ENCODE assay signal across 1 cellular context in the genomic region with DNA sequence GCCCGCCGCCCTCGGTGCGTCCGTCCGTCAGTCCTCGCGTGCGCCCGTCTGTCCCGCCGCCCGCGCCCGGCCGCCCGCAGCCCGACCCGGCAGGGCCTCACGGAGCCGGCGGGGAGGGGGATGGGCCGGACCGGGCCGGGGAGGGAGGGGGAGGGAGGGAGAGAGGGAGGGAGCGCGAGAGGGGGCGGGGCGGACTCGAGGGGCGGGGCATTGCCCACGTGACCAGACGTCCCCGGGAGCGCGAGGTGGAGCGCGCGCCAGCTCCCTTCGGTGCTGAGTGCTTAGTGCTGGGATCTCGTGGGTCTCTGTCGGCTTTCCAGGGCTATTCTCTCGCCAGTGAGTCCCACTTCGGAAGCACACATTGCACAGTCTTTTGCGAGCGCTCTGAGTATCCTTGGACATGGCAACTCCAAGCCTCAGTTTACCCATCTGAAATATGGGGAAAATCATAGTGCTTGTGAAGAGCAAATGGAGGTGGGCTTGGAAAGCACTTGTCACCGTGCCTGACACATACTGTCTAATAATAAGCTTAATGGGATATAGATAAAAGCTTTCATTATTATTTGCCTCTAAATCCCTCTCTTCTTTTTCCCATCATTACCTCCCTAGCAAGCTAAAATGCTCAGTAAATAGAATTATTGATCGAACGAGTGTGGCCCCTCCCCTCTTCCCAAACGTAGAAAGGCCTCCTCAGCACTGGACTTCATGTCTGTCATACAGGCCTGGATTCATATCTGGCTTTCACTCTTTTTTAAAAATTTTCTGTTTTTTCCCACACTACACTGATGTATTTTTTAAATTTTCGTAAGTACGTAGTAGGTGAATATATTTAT.
TF ChIP-seq lines count a peak whose summit lies in the region.

A gene (minus strand): TSS at position 122 of the 833 bp plus-strand sequence. CDS start 43,296 bp downstream, outside the sequence.

TF ChIP-seq in K562, 482 proteins besides CTCF, POLR2A, EP300 and RAD21 (continued from another document and continues in another):
- TF ChIP-seq, protein P1, sequence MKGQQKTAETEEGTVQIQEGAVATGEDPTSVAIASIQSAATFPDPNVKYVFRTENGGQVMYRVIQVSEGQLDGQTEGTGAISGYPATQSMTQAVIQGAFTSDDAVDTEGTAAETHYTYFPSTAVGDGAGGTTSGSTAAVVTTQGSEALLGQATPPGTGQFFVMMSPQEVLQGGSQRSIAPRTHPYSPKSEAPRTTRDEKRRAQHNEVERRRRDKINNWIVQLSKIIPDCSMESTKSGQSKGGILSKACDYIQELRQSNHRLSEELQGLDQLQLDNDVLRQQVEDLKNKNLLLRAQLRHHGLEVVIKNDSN (CRISPR knock-in tag; IDR thresholded peaks at IDR 0.05): peak; percentile 92
- TF ChIP-seq NCOA4 (IDR thresholded peaks at IDR 0.05; ENCODE audit: partially characterized antibody) (peak; percentile 9), ZNF274 (IDR thresholded peaks at IDR 0.05; ENCODE audit: borderline replicate concordance, low read depth, low read length) (no peak), SIN3B (IDR thresholded peaks at IDR 0.05; ENCODE audit: low read depth) (no peak), SP2 (IDR thresholded peaks at IDR 0.05; ENCODE audit: extremely low read depth, low read depth, low read length, poor library complexity, severe bottlenecking) (no peak), YBX1 (IDR thresholded peaks at IDR 0.05) (no peak), ZNF431 (CRISPR knock-in tag; IDR thresholded peaks at IDR 0.05) (no peak), SUPT5H (IDR thresholded peaks at IDR 0.05) (peak; percentile 86), ZNF146 (CRISPR knock-in tag; IDR thresholded peaks at IDR 0.05; ENCODE audit: unreplicated experiment) (no peak), MTF1 (CRISPR knock-in tag; IDR thresholded peaks at IDR 0.05; ENCODE audit: borderline replicate concordance) (no peak), GABPB2 (CRISPR knock-in tag; conservative IDR thresholded peaks at IDR 0.05) (no peak), BRD4 (IDR thresholded peaks at IDR 0.05) (no peak), TCFL5 (CRISPR knock-in tag; conservative IDR thresholded peaks at IDR 0.05) (no peak), HDGF (IDR thresholded peaks at IDR 0.05) (0 out of 2 replicates have a peak, but pooled peaks have one; percentile 70), NUFIP1 (IDR thresholded peaks at IDR 0.05; ENCODE audit: partially characterized antibody) (no peak), ARID1B (IDR thresholded peaks at IDR 0.05) (no peak), THRAP3 (IDR thresholded peaks at IDR 0.05; ENCODE audit: borderline replicate concordance) (no peak), ZNF121 (CRISPR knock-in tag; conservative IDR thresholded peaks at IDR 0.05) (no peak), KDM1A (IDR thresholded peaks at IDR 0.05) (peak; percentile 74 to 77), PML (IDR thresholded peaks at IDR 0.05; ENCODE audit: low read length) (peak; percentile 34; the same call in 1 of the 2 replicates)
- TF ChIP-seq, protein P2, sequence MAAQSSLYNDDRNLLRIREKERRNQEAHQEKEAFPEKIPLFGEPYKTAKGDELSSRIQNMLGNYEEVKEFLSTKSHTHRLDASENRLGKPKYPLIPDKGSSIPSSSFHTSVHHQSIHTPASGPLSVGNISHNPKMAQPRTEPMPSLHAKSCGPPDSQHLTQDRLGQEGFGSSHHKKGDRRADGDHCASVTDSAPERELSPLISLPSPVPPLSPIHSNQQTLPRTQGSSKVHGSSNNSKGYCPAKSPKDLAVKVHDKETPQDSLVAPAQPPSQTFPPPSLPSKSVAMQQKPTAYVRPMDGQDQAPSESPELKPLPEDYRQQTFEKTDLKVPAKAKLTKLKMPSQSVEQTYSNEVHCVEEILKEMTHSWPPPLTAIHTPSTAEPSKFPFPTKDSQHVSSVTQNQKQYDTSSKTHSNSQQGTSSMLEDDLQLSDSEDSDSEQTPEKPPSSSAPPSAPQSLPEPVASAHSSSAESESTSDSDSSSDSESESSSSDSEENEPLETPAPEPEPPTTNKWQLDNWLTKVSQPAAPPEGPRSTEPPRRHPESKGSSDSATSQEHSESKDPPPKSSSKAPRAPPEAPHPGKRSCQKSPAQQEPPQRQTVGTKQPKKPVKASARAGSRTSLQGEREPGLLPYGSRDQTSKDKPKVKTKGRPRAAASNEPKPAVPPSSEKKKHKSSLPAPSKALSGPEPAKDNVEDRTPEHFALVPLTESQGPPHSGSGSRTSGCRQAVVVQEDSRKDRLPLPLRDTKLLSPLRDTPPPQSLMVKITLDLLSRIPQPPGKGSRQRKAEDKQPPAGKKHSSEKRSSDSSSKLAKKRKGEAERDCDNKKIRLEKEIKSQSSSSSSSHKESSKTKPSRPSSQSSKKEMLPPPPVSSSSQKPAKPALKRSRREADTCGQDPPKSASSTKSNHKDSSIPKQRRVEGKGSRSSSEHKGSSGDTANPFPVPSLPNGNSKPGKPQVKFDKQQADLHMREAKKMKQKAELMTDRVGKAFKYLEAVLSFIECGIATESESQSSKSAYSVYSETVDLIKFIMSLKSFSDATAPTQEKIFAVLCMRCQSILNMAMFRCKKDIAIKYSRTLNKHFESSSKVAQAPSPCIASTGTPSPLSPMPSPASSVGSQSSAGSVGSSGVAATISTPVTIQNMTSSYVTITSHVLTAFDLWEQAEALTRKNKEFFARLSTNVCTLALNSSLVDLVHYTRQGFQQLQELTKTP (IDR thresholded peaks at IDR 0.05; ENCODE audit: low read depth in 1 of 2, partially characterized antibody in 2 of 2): peak in 1 of 2 experiments; percentile 35
- TF ChIP-seq, protein P3, sequence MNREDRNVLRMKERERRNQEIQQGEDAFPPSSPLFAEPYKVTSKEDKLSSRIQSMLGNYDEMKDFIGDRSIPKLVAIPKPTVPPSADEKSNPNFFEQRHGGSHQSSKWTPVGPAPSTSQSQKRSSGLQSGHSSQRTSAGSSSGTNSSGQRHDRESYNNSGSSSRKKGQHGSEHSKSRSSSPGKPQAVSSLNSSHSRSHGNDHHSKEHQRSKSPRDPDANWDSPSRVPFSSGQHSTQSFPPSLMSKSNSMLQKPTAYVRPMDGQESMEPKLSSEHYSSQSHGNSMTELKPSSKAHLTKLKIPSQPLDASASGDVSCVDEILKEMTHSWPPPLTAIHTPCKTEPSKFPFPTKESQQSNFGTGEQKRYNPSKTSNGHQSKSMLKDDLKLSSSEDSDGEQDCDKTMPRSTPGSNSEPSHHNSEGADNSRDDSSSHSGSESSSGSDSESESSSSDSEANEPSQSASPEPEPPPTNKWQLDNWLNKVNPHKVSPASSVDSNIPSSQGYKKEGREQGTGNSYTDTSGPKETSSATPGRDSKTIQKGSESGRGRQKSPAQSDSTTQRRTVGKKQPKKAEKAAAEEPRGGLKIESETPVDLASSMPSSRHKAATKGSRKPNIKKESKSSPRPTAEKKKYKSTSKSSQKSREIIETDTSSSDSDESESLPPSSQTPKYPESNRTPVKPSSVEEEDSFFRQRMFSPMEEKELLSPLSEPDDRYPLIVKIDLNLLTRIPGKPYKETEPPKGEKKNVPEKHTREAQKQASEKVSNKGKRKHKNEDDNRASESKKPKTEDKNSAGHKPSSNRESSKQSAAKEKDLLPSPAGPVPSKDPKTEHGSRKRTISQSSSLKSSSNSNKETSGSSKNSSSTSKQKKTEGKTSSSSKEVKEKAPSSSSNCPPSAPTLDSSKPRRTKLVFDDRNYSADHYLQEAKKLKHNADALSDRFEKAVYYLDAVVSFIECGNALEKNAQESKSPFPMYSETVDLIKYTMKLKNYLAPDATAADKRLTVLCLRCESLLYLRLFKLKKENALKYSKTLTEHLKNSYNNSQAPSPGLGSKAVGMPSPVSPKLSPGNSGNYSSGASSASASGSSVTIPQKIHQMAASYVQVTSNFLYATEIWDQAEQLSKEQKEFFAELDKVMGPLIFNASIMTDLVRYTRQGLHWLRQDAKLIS (CRISPR knock-in tag; IDR thresholded peaks at IDR 0.05): no peak
- TF ChIP-seq, protein P4, sequence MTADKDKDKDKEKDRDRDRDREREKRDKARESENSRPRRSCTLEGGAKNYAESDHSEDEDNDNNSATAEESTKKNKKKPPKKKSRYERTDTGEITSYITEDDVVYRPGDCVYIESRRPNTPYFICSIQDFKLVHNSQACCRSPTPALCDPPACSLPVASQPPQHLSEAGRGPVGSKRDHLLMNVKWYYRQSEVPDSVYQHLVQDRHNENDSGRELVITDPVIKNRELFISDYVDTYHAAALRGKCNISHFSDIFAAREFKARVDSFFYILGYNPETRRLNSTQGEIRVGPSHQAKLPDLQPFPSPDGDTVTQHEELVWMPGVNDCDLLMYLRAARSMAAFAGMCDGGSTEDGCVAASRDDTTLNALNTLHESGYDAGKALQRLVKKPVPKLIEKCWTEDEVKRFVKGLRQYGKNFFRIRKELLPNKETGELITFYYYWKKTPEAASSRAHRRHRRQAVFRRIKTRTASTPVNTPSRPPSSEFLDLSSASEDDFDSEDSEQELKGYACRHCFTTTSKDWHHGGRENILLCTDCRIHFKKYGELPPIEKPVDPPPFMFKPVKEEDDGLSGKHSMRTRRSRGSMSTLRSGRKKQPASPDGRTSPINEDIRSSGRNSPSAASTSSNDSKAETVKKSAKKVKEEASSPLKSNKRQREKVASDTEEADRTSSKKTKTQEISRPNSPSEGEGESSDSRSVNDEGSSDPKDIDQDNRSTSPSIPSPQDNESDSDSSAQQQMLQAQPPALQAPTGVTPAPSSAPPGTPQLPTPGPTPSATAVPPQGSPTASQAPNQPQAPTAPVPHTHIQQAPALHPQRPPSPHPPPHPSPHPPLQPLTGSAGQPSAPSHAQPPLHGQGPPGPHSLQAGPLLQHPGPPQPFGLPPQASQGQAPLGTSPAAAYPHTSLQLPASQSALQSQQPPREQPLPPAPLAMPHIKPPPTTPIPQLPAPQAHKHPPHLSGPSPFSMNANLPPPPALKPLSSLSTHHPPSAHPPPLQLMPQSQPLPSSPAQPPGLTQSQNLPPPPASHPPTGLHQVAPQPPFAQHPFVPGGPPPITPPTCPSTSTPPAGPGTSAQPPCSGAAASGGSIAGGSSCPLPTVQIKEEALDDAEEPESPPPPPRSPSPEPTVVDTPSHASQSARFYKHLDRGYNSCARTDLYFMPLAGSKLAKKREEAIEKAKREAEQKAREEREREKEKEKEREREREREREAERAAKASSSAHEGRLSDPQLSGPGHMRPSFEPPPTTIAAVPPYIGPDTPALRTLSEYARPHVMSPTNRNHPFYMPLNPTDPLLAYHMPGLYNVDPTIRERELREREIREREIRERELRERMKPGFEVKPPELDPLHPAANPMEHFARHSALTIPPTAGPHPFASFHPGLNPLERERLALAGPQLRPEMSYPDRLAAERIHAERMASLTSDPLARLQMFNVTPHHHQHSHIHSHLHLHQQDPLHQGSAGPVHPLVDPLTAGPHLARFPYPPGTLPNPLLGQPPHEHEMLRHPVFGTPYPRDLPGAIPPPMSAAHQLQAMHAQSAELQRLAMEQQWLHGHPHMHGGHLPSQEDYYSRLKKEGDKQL (CRISPR knock-in tag; IDR thresholded peaks at IDR 0.05; ENCODE audit: borderline replicate concordance): no peak
- TF ChIP-seq, protein P5, sequence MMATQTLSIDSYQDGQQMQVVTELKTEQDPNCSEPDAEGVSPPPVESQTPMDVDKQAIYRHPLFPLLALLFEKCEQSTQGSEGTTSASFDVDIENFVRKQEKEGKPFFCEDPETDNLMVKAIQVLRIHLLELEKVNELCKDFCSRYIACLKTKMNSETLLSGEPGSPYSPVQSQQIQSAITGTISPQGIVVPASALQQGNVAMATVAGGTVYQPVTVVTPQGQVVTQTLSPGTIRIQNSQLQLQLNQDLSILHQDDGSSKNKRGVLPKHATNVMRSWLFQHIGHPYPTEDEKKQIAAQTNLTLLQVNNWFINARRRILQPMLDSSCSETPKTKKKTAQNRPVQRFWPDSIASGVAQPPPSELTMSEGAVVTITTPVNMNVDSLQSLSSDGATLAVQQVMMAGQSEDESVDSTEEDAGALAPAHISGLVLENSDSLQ (IDR thresholded peaks at IDR 0.05): no peak; the same call in 1 of the 2 replicates
- TF ChIP-seq, protein P6, sequence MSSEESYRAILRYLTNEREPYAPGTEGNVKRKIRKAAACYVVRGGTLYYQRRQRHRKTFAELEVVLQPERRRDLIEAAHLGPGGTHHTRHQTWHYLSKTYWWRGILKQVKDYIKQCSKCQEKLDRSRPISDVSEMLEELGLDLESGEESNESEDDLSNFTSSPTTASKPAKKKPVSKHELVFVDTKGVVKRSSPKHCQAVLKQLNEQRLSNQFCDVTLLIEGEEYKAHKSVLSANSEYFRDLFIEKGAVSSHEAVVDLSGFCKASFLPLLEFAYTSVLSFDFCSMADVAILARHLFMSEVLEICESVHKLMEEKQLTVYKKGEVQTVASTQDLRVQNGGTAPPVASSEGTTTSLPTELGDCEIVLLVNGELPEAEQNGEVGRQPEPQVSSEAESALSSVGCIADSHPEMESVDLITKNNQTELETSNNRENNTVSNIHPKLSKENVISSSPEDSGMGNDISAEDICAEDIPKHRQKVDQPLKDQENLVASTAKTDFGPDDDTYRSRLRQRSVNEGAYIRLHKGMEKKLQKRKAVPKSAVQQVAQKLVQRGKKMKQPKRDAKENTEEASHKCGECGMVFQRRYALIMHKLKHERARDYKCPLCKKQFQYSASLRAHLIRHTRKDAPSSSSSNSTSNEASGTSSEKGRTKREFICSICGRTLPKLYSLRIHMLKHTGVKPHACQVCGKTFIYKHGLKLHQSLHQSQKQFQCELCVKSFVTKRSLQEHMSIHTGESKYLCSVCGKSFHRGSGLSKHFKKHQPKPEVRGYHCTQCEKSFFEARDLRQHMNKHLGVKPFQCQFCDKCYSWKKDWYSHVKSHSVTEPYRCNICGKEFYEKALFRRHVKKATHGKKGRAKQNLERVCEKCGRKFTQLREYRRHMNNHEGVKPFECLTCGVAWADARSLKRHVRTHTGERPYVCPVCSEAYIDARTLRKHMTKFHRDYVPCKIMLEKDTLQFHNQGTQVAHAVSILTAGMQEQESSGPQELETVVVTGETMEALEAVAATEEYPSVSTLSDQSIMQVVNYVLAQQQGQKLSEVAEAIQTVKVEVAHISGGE (CRISPR knock-in tag; IDR thresholded peaks at IDR 0.05): no peak
- TF ChIP-seq, protein P7, sequence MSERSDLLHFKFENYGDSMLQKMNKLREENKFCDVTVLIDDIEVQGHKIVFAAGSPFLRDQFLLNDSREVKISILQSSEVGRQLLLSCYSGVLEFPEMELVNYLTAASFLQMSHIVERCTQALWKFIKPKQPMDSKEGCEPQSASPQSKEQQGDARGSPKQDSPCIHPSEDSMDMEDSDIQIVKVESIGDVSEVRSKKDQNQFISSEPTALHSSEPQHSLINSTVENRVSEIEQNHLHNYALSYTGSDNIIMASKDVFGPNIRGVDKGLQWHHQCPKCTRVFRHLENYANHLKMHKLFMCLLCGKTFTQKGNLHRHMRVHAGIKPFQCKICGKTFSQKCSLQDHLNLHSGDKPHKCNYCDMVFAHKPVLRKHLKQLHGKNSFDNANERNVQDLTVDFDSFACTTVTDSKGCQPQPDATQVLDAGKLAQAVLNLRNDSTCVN (CRISPR knock-in tag; IDR thresholded peaks at IDR 0.05): no peak
- TF ChIP-seq, protein P8, sequence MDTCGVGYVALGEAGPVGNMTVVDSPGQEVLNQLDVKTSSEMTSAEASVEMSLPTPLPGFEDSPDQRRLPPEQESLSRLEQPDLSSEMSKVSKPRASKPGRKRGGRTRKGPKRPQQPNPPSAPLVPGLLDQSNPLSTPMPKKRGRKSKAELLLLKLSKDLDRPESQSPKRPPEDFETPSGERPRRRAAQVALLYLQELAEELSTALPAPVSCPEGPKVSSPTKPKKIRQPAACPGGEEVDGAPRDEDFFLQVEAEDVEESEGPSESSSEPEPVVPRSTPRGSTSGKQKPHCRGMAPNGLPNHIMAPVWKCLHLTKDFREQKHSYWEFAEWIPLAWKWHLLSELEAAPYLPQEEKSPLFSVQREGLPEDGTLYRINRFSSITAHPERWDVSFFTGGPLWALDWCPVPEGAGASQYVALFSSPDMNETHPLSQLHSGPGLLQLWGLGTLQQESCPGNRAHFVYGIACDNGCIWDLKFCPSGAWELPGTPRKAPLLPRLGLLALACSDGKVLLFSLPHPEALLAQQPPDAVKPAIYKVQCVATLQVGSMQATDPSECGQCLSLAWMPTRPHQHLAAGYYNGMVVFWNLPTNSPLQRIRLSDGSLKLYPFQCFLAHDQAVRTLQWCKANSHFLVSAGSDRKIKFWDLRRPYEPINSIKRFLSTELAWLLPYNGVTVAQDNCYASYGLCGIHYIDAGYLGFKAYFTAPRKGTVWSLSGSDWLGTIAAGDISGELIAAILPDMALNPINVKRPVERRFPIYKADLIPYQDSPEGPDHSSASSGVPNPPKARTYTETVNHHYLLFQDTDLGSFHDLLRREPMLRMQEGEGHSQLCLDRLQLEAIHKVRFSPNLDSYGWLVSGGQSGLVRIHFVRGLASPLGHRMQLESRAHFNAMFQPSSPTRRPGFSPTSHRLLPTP (IDR thresholded peaks at IDR 0.05; ENCODE audit: borderline replicate concordance, extremely low read depth, insufficient read length): no peak
